12 cellular contexts compared by ENCODE assay signal in genomic region chr3:188819939-188820338, GRCh38.
DNase-seq lines count a peak whose midpoint lies in the region; ATAC-seq and TF ChIP-seq lines count a peak whose summit lies in the region.
"Had no signal": no experiment of that assay in that cellular context is flagged by ENCODE, and none has a peak within 500 bp of the region (broad histone marks: within the 10 kb centered on the region; RNA-seq: fewer than 3 reads in every experiment).

No MANE protein-coding gene starts in this region.

- H3K4me3 ChIP-seq in Caco-2 (ENCODE audit: low read depth, low read length): no peak overlapping the region
- H3K4me3 ChIP-seq in NB4 (ENCODE audit: low read depth, low read length): no peak overlapping the region
- no peak overlapping the region for H3K4me3 ChIP-seq in fibroblast of pulmonary artery (replicated peaks; ENCODE audit: low read depth, low read length)
- H3K4me3 ChIP-seq in sigmoid colon: no peak overlapping the region
- H3K4me3 ChIP-seq: heart right ventricle, ovary had no signal

- DNase-seq in Caco-2 (no peak), NB4 (ENCODE audit: low read depth) (peak; percentile 14), fibroblast of pulmonary artery (ENCODE audit: low read depth) (peak; percentile 77), sigmoid colon (no peak), Ammon's horn (ENCODE audit: low spot score) (no peak), NCI-H1105 treated with DMSO at 0.1 percent for 48 hours (lab: John Stamatoyannopoulos, UW) (no peak)
- no peak for DNase-seq in activated CD8-positive, alpha-beta memory T cell treated with anti-CD3 and anti-CD28 coated beads, Interleukin-2, amount 10 ng/mL, durations not matched to agents 7 days and 5 days
- DNase-seq: anterior cingulate cortex, heart right ventricle, NCI-H2171 treated with DMSO at 0.1 percent for 48 hours, ovary had no signal

- H3K27ac Mint-ChIP-seq in Caco-2 (ENCODE audit: unreplicated experiment): peak overlapping the region; percentile 39
- H3K27ac Mint-ChIP-seq in activated CD8-positive, alpha-beta memory T cell treated with anti-CD3 and anti-CD28 coated beads, Interleukin-2, amount 10 ng/mL, durations not matched to agents 7 days and 5 days: no peak overlapping the region

- BruUV-seq in Caco-2 (replicated peaks; lab: Mats Ljungman, UMichigan): no TSS peak

- TF ChIP-seq EP300 in sigmoid colon (IDR thresholded peaks at IDR 0.05): no peak

- H3K36me3 ChIP-seq in Caco-2 (ENCODE audit: control insufficient read depth, insufficient read depth, low read length): no peaks in the 10 kb centered on the region
- H3K36me3 ChIP-seq in sigmoid colon: no peaks in the 10 kb centered on the region
- H3K36me3 ChIP-seq: heart right ventricle, ovary had no signal

- ATAC-seq in activated CD8-positive, alpha-beta memory T cell treated with anti-CD3 and anti-CD28 coated beads, Interleukin-2, amount 10 ng/mL, durations not matched to agents 7 days and 5 days: no peak
- no peak for ATAC-seq in HG02938 (IDR thresholded peaks at IDR 0.05; ENCODE audit: unreplicated experiment)

- intact Hi-C loops in Caco-2 (cut with micrococcal nuclease; ENCODE audit: unreplicated experiment) (no loop called here), sigmoid colon (cut with DNase I) (no loop called here)

- H3K36me3 Mint-ChIP-seq in Caco-2 (ENCODE audit: insufficient read depth, unreplicated experiment): peaks cover 11% of the 10 kb centered on the region
- no peaks in the 10 kb centered on the region for H3K36me3 Mint-ChIP-seq in activated CD8-positive, alpha-beta memory T cell treated with anti-CD3 and anti-CD28 coated beads, Interleukin-2, amount 10 ng/mL, durations not matched to agents 7 days and 5 days

- H3K4me3 Mint-ChIP-seq in Caco-2 (ENCODE audit: unreplicated experiment): no peak overlapping the region
- no peak overlapping the region for H3K4me3 Mint-ChIP-seq in activated CD8-positive, alpha-beta memory T cell treated with anti-CD3 and anti-CD28 coated beads, Interleukin-2, amount 10 ng/mL, durations not matched to agents 7 days and 5 days

- no peaks in the 10 kb centered on the region for H3K9me3 Mint-ChIP-seq in Caco-2 (ENCODE audit: unreplicated experiment)
- H3K9me3 Mint-ChIP-seq in activated CD8-positive, alpha-beta memory T cell treated with anti-CD3 and anti-CD28 coated beads, Interleukin-2, amount 10 ng/mL, durations not matched to agents 7 days and 5 days (ENCODE audit: low read depth): no peaks in the 10 kb centered on the region

- H3K27ac ChIP-seq in sigmoid colon: peak overlapping the region in 3 of 4 donors; percentile 37 to 47 (median 45)
- H3K27ac ChIP-seq: ovary had no signal

- H3K27me3 Mint-ChIP-seq in Caco-2 (ENCODE audit: insufficient read depth, unreplicated experiment): no peaks in the 10 kb centered on the region
- no peaks in the 10 kb centered on the region for H3K27me3 Mint-ChIP-seq in activated CD8-positive, alpha-beta memory T cell treated with anti-CD3 and anti-CD28 coated beads, Interleukin-2, amount 10 ng/mL, durations not matched to agents 7 days and 5 days

- H3K4me1 ChIP-seq in Caco-2: peaks cover 26% of the 10 kb centered on the region
- H3K4me1 ChIP-seq in sigmoid colon: peaks cover 0 to 75% (median 57%) of the 10 kb centered on the region in 4 donors

- H3K9me3 ChIP-seq in Caco-2: no peaks in the 10 kb centered on the region
- no peaks in the 10 kb centered on the region for H3K9me3 ChIP-seq in sigmoid colon
- H3K9me3 ChIP-seq: heart right ventricle, ovary had no signal

- no peak for TF ChIP-seq CTCF in Caco-2 (IDR thresholded peaks at IDR 0.05; ENCODE audit: insufficient read depth in 1 of 2, low read depth in 1 of 2, low read length in 1 of 2, severe bottlenecking in 1 of 2, unreplicated experiment in 1 of 2)
- no peak for TF ChIP-seq CTCF in NB4 (IDR thresholded peaks at IDR 0.05; ENCODE audit: low read depth, low read length)
- no peak for TF ChIP-seq CTCF in fibroblast of pulmonary artery (IDR thresholded peaks at IDR 0.05; ENCODE audit: low read length, missing control alignments)
- no peak for TF ChIP-seq CTCF in sigmoid colon (IDR thresholded peaks at IDR 0.05)

- CTCF ChIA-PET in Caco-2 (lab: Charles Lee): interaction anchor here (0.5 kb wide), 1 partner anchor 136 kb away, joined by 3 read pairs; no protein-coding TSS in a partner anchor
- CTCF ChIA-PET in activated CD8-positive, alpha-beta memory T cell treated with anti-CD3 and anti-CD28 coated beads, Interleukin-2, amount 10 ng/mL, durations not matched to agents 7 days and 5 days (lab: Charles Lee): interaction anchor here (0.8 kb wide), 1 partner anchor 11 kb away, joined by 3 read pairs; no protein-coding TSS in a partner anchor

- TF ChIP-seq POLR2A in NB4 (IDR thresholded peaks at IDR 0.05; ENCODE audit: extremely low read depth, insufficient read length) (no peak), sigmoid colon (IDR thresholded peaks at IDR 0.05) (no peak)

- H3K27me3 ChIP-seq in Caco-2 (replicated peaks; ENCODE audit: control insufficient read depth, insufficient read depth, low read length) (no peaks in the 10 kb centered on the region), sigmoid colon (no peaks in the 10 kb centered on the region)
- H3K27me3 ChIP-seq: heart right ventricle, ovary had no signal

- POLR2A ChIA-PET in Caco-2 (lab: Charles Lee): no interaction called here

- 97 to 100% methylated on average over 1 of the region's 1 CpG for WGBS in sigmoid colon, 2 donors

- peaks cover 30% of the 10 kb centered on the region for H3K4me1 Mint-ChIP-seq in Caco-2 (ENCODE audit: low read depth, unreplicated experiment)
- no peaks in the 10 kb centered on the region for H3K4me1 Mint-ChIP-seq in activated CD8-positive, alpha-beta memory T cell treated with anti-CD3 and anti-CD28 coated beads, Interleukin-2, amount 10 ng/mL, durations not matched to agents 7 days and 5 days

Comparison
In these comparisons a context has a peak if more than half of its experiments do, and no peak if none do; other contexts are left out.
1. DNase-seq: peak in NB4 (single experiment) and fibroblast of pulmonary artery (single experiment); none in Caco-2 (0 of 2), sigmoid colon (single experiment), activated CD8-positive, alpha-beta memory T cell treated with anti-CD3 and anti-CD28 coated beads, Interleukin-2, amount 10 ng/mL, durations not matched to agents 7 days and 5 days (single experiment), Ammon's horn (single experiment) and NCI-H1105 treated with DMSO at 0.1 percent for 48 hours (single experiment).